Comparison of ENCODE assay signal across 20 cellular contexts in the genomic region with DNA sequence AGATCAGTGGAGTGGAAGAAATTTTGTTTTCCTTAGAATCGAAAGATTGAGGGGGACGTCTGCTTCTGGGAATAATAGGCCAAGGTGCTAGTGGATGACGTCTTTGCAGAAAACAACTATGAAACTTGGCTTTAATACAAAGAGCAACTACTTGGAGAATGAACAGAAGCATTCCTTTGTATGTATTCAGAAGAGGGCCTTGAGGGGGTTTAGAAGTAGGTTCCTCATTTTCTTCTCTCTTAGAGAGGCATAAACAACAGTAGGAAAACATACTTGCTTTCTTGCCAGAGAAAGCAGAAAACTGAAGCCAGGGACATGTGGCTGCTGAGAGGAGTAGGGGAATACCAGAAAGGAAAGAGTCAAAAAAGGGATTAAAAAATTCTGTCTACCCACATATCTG.
DNase-seq lines count a peak whose midpoint lies in the region; ATAC-seq and TF ChIP-seq lines count a peak whose summit lies in the region.
"Had no signal": no experiment of that assay in that cellular context is flagged by ENCODE, and none has a peak within 500 bp of the region (broad histone marks: within the 10 kb centered on the region; RNA-seq: fewer than 3 reads in every experiment).

No MANE protein-coding gene starts in this region.

- no peak overlapping the region for H2BK5ac ChIP-seq in mesendoderm (ENCODE audit: low read length)

- no peak overlapping the region for H3K4ac ChIP-seq in mesendoderm (ENCODE audit: low read depth, low read length)

- no peak overlapping the region for H3K18ac ChIP-seq in mesendoderm (ENCODE audit: low read length)

- ATAC-seq in RWPE2 (ENCODE audit: low read depth): no peak
- no peak for ATAC-seq in HG03196 (IDR thresholded peaks at IDR 0.05; ENCODE audit: unreplicated experiment)
- no peak for ATAC-seq in HG02571 (IDR thresholded peaks at IDR 0.05; ENCODE audit: unreplicated experiment)
- ATAC-seq in GM19328 (IDR thresholded peaks at IDR 0.05; ENCODE audit: unreplicated experiment): no peak
- ATAC-seq: activated CD4-positive, CD25-positive, alpha-beta regulatory T cell treated with anti-CD3 and anti-CD28 coated beads, Interleukin-2, amount 50 U/mL, for 24 hours; natural killer cell; right cardiac atrium had no signal

- H3K4me1 ChIP-seq in RWPE2 (ENCODE audit: insufficient read depth, poor library complexity, severe bottlenecking) (peaks cover 34% of the 10 kb centered on the region), mesendoderm (ENCODE audit: control insufficient read depth, low read depth, low read length) (no peaks in the 10 kb centered on the region), esophagus squamous epithelium (no peaks in the 10 kb centered on the region)
- H3K4me1 ChIP-seq: left ventricle myocardium inferior, tibial artery had no signal

- TF ChIP-seq POLR2A in esophagus squamous epithelium (IDR thresholded peaks at IDR 0.05): no peak

- DNase-seq in AG09319 (ENCODE audit: extremely low read depth, low read depth) (peak; percentile 54), RWPE2 (ENCODE audit: low spot score) (no peak), epithelial cell of prostate (ENCODE audit: low read depth, low spot score) (no peak), mesendoderm (peak; percentile 1), esophagus squamous epithelium (lab: John Stamatoyannopoulos, UW) (no peak)
- DNase-seq: DMS 273 treated with DMSO at 0.1 percent for 48 hours; endodermal cell; left ventricle myocardium inferior; natural killer cell; NCI-H2029 treated with DMSO at 0.1 percent for 48 hours; NCI-H748 treated with DMSO at 0.1 percent for 48 hours; right cardiac atrium; stimulated activated CD4-positive, alpha-beta T cell treated with anti-CD3 and anti-CD28 coated beads, Interleukin-2, amount 100 ng/mL, for 48 hours; stimulated activated CD8-positive, alpha-beta memory T cell treated with anti-CD3 and anti-CD28 coated beads, Interleukin-4, amount 100 ng/mL, for 48 hours; tibial artery had no signal

- H3K9ac ChIP-seq in mesendoderm (ENCODE audit: low read length): no peak overlapping the region

- H4K5ac ChIP-seq in mesendoderm (ENCODE audit: low read length): no peak overlapping the region

- peak overlapping the region; percentile 89 for H3K27ac ChIP-seq in RWPE2 (ENCODE audit: poor library complexity, severe bottlenecking)
- H3K27ac ChIP-seq in epithelial cell of prostate: peak overlapping the region; percentile 17
- no peak overlapping the region for H3K27ac ChIP-seq in mesendoderm (ENCODE audit: low read depth, low read length)
- no peak overlapping the region for H3K27ac ChIP-seq in esophagus squamous epithelium
- H3K27ac ChIP-seq: cardiac muscle cell, left ventricle myocardium inferior, tibial artery had no signal

- H2BK120ac ChIP-seq in mesendoderm (ENCODE audit: low read depth, low read length): no peak overlapping the region

- H3K23ac ChIP-seq in mesendoderm (ENCODE audit: low read length): no peak overlapping the region

- H4K8ac ChIP-seq in mesendoderm (ENCODE audit: low read depth, low read length): no peak overlapping the region

- H3K36me3 ChIP-seq in RWPE2 (ENCODE audit: low read depth) (no peaks in the 10 kb centered on the region), mesendoderm (ENCODE audit: control insufficient read depth, insufficient read depth, low read length) (no peaks in the 10 kb centered on the region), esophagus squamous epithelium (no peaks in the 10 kb centered on the region)
- H3K36me3 ChIP-seq: cardiac muscle cell, left ventricle myocardium inferior, tibial artery had no signal

- H3K27me3 ChIP-seq in RWPE2 (ENCODE audit: insufficient read depth, poor library complexity, severe bottlenecking) (no peaks in the 10 kb centered on the region), mesendoderm (ENCODE audit: insufficient read depth, low read length, poor library complexity) (no peaks in the 10 kb centered on the region), esophagus squamous epithelium (no peaks in the 10 kb centered on the region)
- H3K27me3 ChIP-seq: cardiac muscle cell, tibial artery had no signal

- H3K56ac ChIP-seq in mesendoderm (ENCODE audit: low read length): no peak overlapping the region

- TF ChIP-seq CTCF in AG09319 (IDR thresholded peaks at IDR 0.05; ENCODE audit: low read depth, low read length): no peak
- no peak for TF ChIP-seq CTCF in RWPE2 (IDR thresholded peaks at IDR 0.05; ENCODE audit: poor library complexity, severe bottlenecking)
- TF ChIP-seq CTCF in esophagus squamous epithelium (IDR thresholded peaks at IDR 0.05): no peak

- no CpG with 5 or more reads among the region's 3 CpGs for WGBS in mesendoderm (ENCODE audit: extremely low coverage, insufficient coverage, low lambda C conversion rate)
- WGBS in esophagus squamous epithelium, 2 donors: 38 to 42% methylated on average over 3 of the region's 3 CpGs

- no peak overlapping the region for H3K4me3 ChIP-seq in RWPE2 (ENCODE audit: severe bottlenecking)
- no peak overlapping the region for H3K4me3 ChIP-seq in mesendoderm (ENCODE audit: low read length)
- no peak overlapping the region for H3K4me3 ChIP-seq in esophagus squamous epithelium
- H3K4me3 ChIP-seq: cardiac muscle cell, left ventricle myocardium inferior, tibial artery had no signal

- no peak overlapping the region for H3K4me2 ChIP-seq in mesendoderm (ENCODE audit: low read length)

- no peaks in the 10 kb centered on the region for H3K9me3 ChIP-seq in RWPE2 (ENCODE audit: severe bottlenecking)
- no peaks in the 10 kb centered on the region for H3K9me3 ChIP-seq in esophagus squamous epithelium
- H3K9me3 ChIP-seq: left ventricle myocardium inferior, tibial artery had no signal

- H3K79me1 ChIP-seq in mesendoderm (ENCODE audit: low read length): no peaks in the 10 kb centered on the region

- intact Hi-C loops in esophagus squamous epithelium (cut with DNase I): no loop called here

- H2AK5ac ChIP-seq in mesendoderm (ENCODE audit: low read length): no peak overlapping the region

- no peak overlapping the region for H2BK15ac ChIP-seq in mesendoderm (replicated peaks; ENCODE audit: low read depth)

- H3K79me2 ChIP-seq in mesendoderm (ENCODE audit: control insufficient read depth, insufficient read depth, low read length): no peaks in the 10 kb centered on the region

Comparison
In these comparisons a context has a peak if more than half of its experiments do, and no peak if none do; other contexts are left out.
1. DNase-seq: peak in AG09319 (single experiment) and mesendoderm (single experiment); none in RWPE2 (single experiment), epithelial cell of prostate (single experiment) and esophagus squamous epithelium (single experiment).
2. H3K27ac ChIP-seq: peak in RWPE2 (single experiment) and epithelial cell of prostate (single experiment); none in mesendoderm (single experiment) and esophagus squamous epithelium (0 of 4).